In genomic region chr14:75142494-75142893, GRCh38 we compare ENCODE assay signal across 12 cellular contexts. TPM values are rescaled to one million over a fixed set of nuclear protein-coding genes. Genes with fewer than 3 reads are reported as not detected.
DNase-seq lines count a peak whose midpoint lies in the region; ATAC-seq and TF ChIP-seq lines count a peak whose summit lies in the region.
"Had no signal": no experiment of that assay in that cellular context is flagged by ENCODE, and none has a peak within 500 bp of the region (broad histone marks: within the 10 kb centered on the region; RNA-seq: fewer than 3 reads in every experiment).

No MANE protein-coding gene starts in this region.

- ATAC-seq in gastroesophageal sphincter, result no peak
- no peak for ATAC-seq in GM19324 (IDR thresholded peaks at IDR 0.05; ENCODE audit: low FRiP score, unreplicated experiment)
- ATAC-seq: left cardiac atrium had no signal

- H3K27me3 ChIP-seq in BLaER1 treated with 17β-estradiol and CSF1 and Interleukin-3, amounts not matched to agents 10 nM and 100 nM, result no peaks in the 10 kb centered on the region
- H3K27me3 ChIP-seq in dorsolateral prefrontal cortex, result no peaks in the 10 kb centered on the region
- H3K27me3 ChIP-seq in neutrophil, result no peaks in the 10 kb centered on the region
- no peaks in the 10 kb centered on the region for H3K27me3 ChIP-seq in gastroesophageal sphincter
- H3K27me3 ChIP-seq: hepatocyte had no signal

- peaks cover 39 to 100% (median 86%) of the 10 kb centered on the region in 10 experiments for H3K4me1 ChIP-seq in BLaER1 treated with 17β-estradiol and CSF1 and Interleukin-3, amounts not matched to agents 10 nM and 100 nM
- H3K4me1 ChIP-seq in neutrophil (ENCODE audit: control insufficient read depth in 1 of 2, insufficient read depth in 1 of 2, low read depth in 1 of 2, low read length in 1 of 2) (peaks cover 39 to 47% of the 10 kb centered on the region in 2 experiments), gastroesophageal sphincter (peaks cover 5 to 73% (median 9%) of the 10 kb centered on the region in 3 donors)

- peaks cover 15 to 71% (median 43%) of the 10 kb centered on the region in 11 experiments for H3K36me3 ChIP-seq in BLaER1 treated with 17β-estradiol and CSF1 and Interleukin-3, amounts not matched to agents 10 nM and 100 nM
- H3K36me3 ChIP-seq in neutrophil, result no peaks in the 10 kb centered on the region
- H3K36me3 ChIP-seq in gastroesophageal sphincter, result peaks cover 0 to 13% of the 10 kb centered on the region in 2 donors

- peaks cover 0 to 70% (median 5%) of the 10 kb centered on the region in 11 experiments; a peak in 9 of 22 replicates for H4K20me1 ChIP-seq in BLaER1 treated with 17β-estradiol and CSF1 and Interleukin-3, amounts not matched to agents 10 nM and 100 nM

- H3K27ac ChIP-seq in BLaER1 treated with 17β-estradiol and CSF1 and Interleukin-3, amounts not matched to agents 10 nM and 100 nM, result peak overlapping the region in 8 of 11 experiments; percentile 6 to 71 (median 25); a peak in 9 of 22 replicates
- peak overlapping the region in 58 of 59 donors; percentile 1 to 100 (median 99) for H3K27ac ChIP-seq in dorsolateral prefrontal cortex
- peak overlapping the region; percentile 3 for H3K27ac ChIP-seq in neutrophil
- H3K27ac ChIP-seq in gastroesophageal sphincter, result peak overlapping the region in 2 of 4 donors; percentile 55 to 82
- H3K27ac ChIP-seq: epithelial cell of prostate, hepatocyte had no signal

- H3K4me3 ChIP-seq in BLaER1 treated with 17β-estradiol and CSF1 and Interleukin-3, amounts not matched to agents 10 nM and 100 nM, result no peak overlapping the region
- H3K4me3 ChIP-seq in dorsolateral prefrontal cortex (no peak overlapping the region), neutrophil (ENCODE audit: low read depth in 1 of 2, low read length in 1 of 2) (no peak overlapping the region), gastroesophageal sphincter (no peak overlapping the region)
- H3K4me3 ChIP-seq: hepatocyte had no signal

- WGBS in gastroesophageal sphincter (ENCODE audit: low coverage in 1 of 2), 2 donors, result 14 to 33% methylated on average over 1 of the region's 1 CpG

- TF ChIP-seq CTCF in dorsolateral prefrontal cortex (IDR thresholded peaks at IDR 0.05 in 54 of 56, conservative IDR thresholded peaks at IDR 0.05 in 2 of 56; ENCODE audit: low read depth in 1 of 56, partially characterized antibody in 56 of 56), result no peak
- no peak for TF ChIP-seq CTCF in neutrophil (IDR thresholded peaks at IDR 0.05)
- TF ChIP-seq CTCF in gastroesophageal sphincter (IDR thresholded peaks at IDR 0.05), result no peak

- H3K4me2 ChIP-seq in BLaER1 treated with 17β-estradiol and CSF1 and Interleukin-3, amounts not matched to agents 10 nM and 100 nM, result peak overlapping the region in 4 of 11 experiments; percentile 19 to 94 (median 62); a peak in 7 of 22 replicates
- H3K4me2 ChIP-seq: hepatocyte had no signal

- TF ChIP-seq EP300 in gastroesophageal sphincter (IDR thresholded peaks at IDR 0.05), result no peak

- POLR2A ChIA-PET in HEK293T (lab: Yijun Ruan, JAX), result interaction anchor here (1.1 to 1.8 kb wide), 2 partner anchors 16 to 117 kb away, joined by 4 to 5 read pairs; partner anchors contain the start of gene NEK9

- intact Hi-C loops in dorsolateral prefrontal cortex (cut with DNase I), result loop anchor here in 1 of 2 donors (5.0 kb wide), 1 partner anchor 135 kb away; the partner anchor contains the start of gene FOS

- TF ChIP-seq POLR2A in gastroesophageal sphincter (IDR thresholded peaks at IDR 0.05), result no peak

- DNase-seq in HEK293T (ENCODE audit: extremely low spot score) (no peak), dorsolateral prefrontal cortex (no peak), NCI-H1092 treated with DMSO at 0.1 percent for 48 hours (lab: John Stamatoyannopoulos, UW) (no peak)
- DNase-seq in stimulated activated naive CD4-positive, alpha-beta T cell treated with Interleukin-2 at 50 U/mL for 16 hours (lab: John Stamatoyannopoulos, UW), result no peak
- DNase-seq: activated naive CD8-positive, alpha-beta T cell treated with anti-CD3 and anti-CD28 coated beads for 36 hours; left cardiac atrium had no signal

- no peaks in the 10 kb centered on the region for H3K9me3 ChIP-seq in BLaER1 treated with 17β-estradiol and CSF1 and Interleukin-3, amounts not matched to agents 10 nM and 100 nM (replicated peaks in 1 of 11)
- H3K9me3 ChIP-seq in neutrophil (no peaks in the 10 kb centered on the region), gastroesophageal sphincter (no peaks in the 10 kb centered on the region)

- CTCF ChIA-PET in HEK293T (lab: Yijun Ruan, JAX), result interaction anchor here (1.0 kb wide), 1 partner anchor 156 kb away, joined by 3 read pairs; no protein-coding TSS in a partner anchor

- H3K9ac ChIP-seq in BLaER1 treated with 17β-estradiol and CSF1 and Interleukin-3, amounts not matched to agents 10 nM and 100 nM, result peak overlapping the region in 1 of 11 experiments; percentile 22; a peak in 2 of 22 replicates

TF ChIP-seq in HEK293T, 16 proteins besides CTCF, POLR2A, EP300 and RAD21:
- TF ChIP-seq HDGF (IDR thresholded peaks at IDR 0.05; ENCODE audit: borderline replicate concordance), result no peak
- TF ChIP-seq, protein P1, sequence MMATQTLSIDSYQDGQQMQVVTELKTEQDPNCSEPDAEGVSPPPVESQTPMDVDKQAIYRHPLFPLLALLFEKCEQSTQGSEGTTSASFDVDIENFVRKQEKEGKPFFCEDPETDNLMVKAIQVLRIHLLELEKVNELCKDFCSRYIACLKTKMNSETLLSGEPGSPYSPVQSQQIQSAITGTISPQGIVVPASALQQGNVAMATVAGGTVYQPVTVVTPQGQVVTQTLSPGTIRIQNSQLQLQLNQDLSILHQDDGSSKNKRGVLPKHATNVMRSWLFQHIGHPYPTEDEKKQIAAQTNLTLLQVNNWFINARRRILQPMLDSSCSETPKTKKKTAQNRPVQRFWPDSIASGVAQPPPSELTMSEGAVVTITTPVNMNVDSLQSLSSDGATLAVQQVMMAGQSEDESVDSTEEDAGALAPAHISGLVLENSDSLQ (IDR thresholded peaks at IDR 0.05), result peak; percentile 64
- no peak for TF ChIP-seq TARDBP (IDR thresholded peaks at IDR 0.05)

RNA-seq across cellular contexts. Expression of gene NEK9, which starts 15.6 kb away (rescaled TPM):
- 100 to 1,000 TPM in 7 of 120 experiments, 10 to 100 TPM in 113; 54.3 to 112 (median 74.8) TPM for total RNA-seq in dorsolateral prefrontal cortex
- total RNA-seq in gastroesophageal sphincter, result 10 to 100 TPM; 34.2 to 95.4 (median 85.9) TPM

RNA-seq across cellular contexts. Expression of gene TMED10, which starts 33.9 kb away (rescaled TPM):
- total RNA-seq in dorsolateral prefrontal cortex (100 to 1,000 TPM; 120 to 287 (median 172) TPM), gastroesophageal sphincter (100 to 1,000 TPM; 140 to 241 (median 162) TPM)
